11 cellular contexts compared by ENCODE assay signal in the genomic region with DNA sequence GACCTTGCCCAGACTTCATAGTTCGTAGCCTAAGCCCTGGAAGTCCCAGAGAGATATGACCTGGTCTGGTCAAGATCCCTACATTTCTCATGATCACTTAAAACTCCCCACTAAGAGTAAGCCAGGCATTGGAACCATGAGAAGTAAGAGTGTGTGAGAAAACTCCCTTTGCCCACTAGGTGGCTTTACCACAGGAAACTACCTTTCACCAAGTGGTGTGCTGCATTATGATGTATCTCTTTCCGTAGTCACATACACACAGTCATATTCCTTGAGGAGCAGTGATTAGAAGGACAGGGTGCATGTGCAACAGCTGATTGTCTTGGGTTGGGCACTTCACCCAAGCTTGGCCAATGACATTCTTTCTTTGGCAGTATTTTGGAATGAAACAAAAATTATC.
DNase-seq lines count a peak whose midpoint lies in the region; ATAC-seq and TF ChIP-seq lines count a peak whose summit lies in the region.
"Had no signal": no experiment of that assay in that cellular context is flagged by ENCODE, and none has a peak within 500 bp of the region (broad histone marks: within the 10 kb centered on the region; RNA-seq: fewer than 3 reads in every experiment).

No MANE protein-coding gene starts in this region.

- H3K9me3 Mint-ChIP-seq in MCF 10A (ENCODE audit: unreplicated experiment) = peaks cover 9% of the 10 kb centered on the region
- H3K9me3 Mint-ChIP-seq in activated T-cell treated with anti-CD3 and anti-CD28 coated beads, Interleukin-2, amount 50 U/mL, for 24 hours = peaks cover 6% of the 10 kb centered on the region

- ATAC-seq in upper lobe of right lung = no peak
- ATAC-seq: activated naive CD8-positive, alpha-beta T cell treated with anti-CD3 and anti-CD28 coated beads, Interleukin-2, amount 50 U/mL, for 24 hours had no signal

- H3K27me3 ChIP-seq in breast epithelium (no peaks in the 10 kb centered on the region), upper lobe of right lung (no peaks in the 10 kb centered on the region), esophagus squamous epithelium (no peaks in the 10 kb centered on the region)

- H2AFZ ChIP-seq in OCI-LY7 (ENCODE audit: low read length) = no peak overlapping the region

- no peak overlapping the region for H3K4me2 ChIP-seq in OCI-LY7 (ENCODE audit: low read length)

- H3K36me3 ChIP-seq in breast epithelium = no peaks in the 10 kb centered on the region
- no peaks in the 10 kb centered on the region for H3K36me3 ChIP-seq in OCI-LY7 (ENCODE audit: insufficient read depth, low read length)
- H3K36me3 ChIP-seq in upper lobe of right lung = no peaks in the 10 kb centered on the region
- no peaks in the 10 kb centered on the region for H3K36me3 ChIP-seq in esophagus squamous epithelium

- H3K27me3 Mint-ChIP-seq in MCF 10A (ENCODE audit: insufficient read depth, unreplicated experiment) = no peaks in the 10 kb centered on the region
- H3K27me3 Mint-ChIP-seq in activated T-cell treated with anti-CD3 and anti-CD28 coated beads, Interleukin-2, amount 50 U/mL, for 24 hours = no peaks in the 10 kb centered on the region
- H3K27me3 Mint-ChIP-seq: activated CD4-positive, alpha-beta memory T cell treated with anti-CD3 and anti-CD28 coated beads for 36 hours had no signal

- H3K4me1 ChIP-seq in breast epithelium = no peaks in the 10 kb centered on the region
- no peaks in the 10 kb centered on the region for H3K4me1 ChIP-seq in OCI-LY7 (ENCODE audit: insufficient read depth, low read length, poor library complexity, severe bottlenecking)
- H3K4me1 ChIP-seq in upper lobe of right lung = no peaks in the 10 kb centered on the region
- H3K4me1 ChIP-seq in esophagus squamous epithelium = no peaks in the 10 kb centered on the region

- intact Hi-C loops in MCF 10A (cut with micrococcal nuclease) (no loop called here), breast epithelium (cut with DNase I; ENCODE audit: low total_unique reads) (no loop called here), OCI-LY7 (cut with micrococcal nuclease; ENCODE audit: unreplicated experiment) (no loop called here), upper lobe of right lung (cut with DNase I) (no loop called here), esophagus squamous epithelium (cut with DNase I) (no loop called here)

- no peaks in the 10 kb centered on the region for H3K79me2 ChIP-seq in OCI-LY7 (ENCODE audit: insufficient read depth, low read depth, low read length)

- H3K9me2 ChIP-seq in OCI-LY7 (ENCODE audit: insufficient read depth, low read length) = no peaks in the 10 kb centered on the region

- WGBS in esophagus squamous epithelium, 2 donors = 71 to 78% methylated on average over 2 of the region's 2 CpGs

- TF ChIP-seq CTCF in MCF 10A (IDR thresholded peaks at IDR 0.05; ENCODE audit: unreplicated experiment) = peak; percentile 20
- peak in 1 of 3 donors; percentile 7 for TF ChIP-seq CTCF in breast epithelium (IDR thresholded peaks at IDR 0.05)
- peak; percentile 72 for TF ChIP-seq CTCF in OCI-LY7 (conservative IDR thresholded peaks at IDR 0.05; ENCODE audit: low read length)
- TF ChIP-seq CTCF in epithelial cell of proximal tubule (conservative IDR thresholded peaks at IDR 0.05; ENCODE audit: low read depth, low read length) = peak; percentile 61
- TF ChIP-seq CTCF in upper lobe of right lung (IDR thresholded peaks at IDR 0.05) = peak; percentile 19
- peak in 2 of 6 experiments; percentile 13 to 41 for TF ChIP-seq CTCF in esophagus squamous epithelium (IDR thresholded peaks at IDR 0.05)

- no peak for TF ChIP-seq POLR2A in breast epithelium (IDR thresholded peaks at IDR 0.05)
- TF ChIP-seq POLR2A in esophagus squamous epithelium (IDR thresholded peaks at IDR 0.05) = no peak

- no peak overlapping the region for H3K4me3 ChIP-seq in breast epithelium
- H3K4me3 ChIP-seq in OCI-LY7 (ENCODE audit: low read depth, low read length, poor library complexity, severe bottlenecking) = no peak overlapping the region
- no peak overlapping the region for H3K4me3 ChIP-seq in epithelial cell of proximal tubule (ENCODE audit: low read depth, low read length)
- no peak overlapping the region for H3K4me3 ChIP-seq in upper lobe of right lung
- H3K4me3 ChIP-seq in esophagus squamous epithelium = no peak overlapping the region

- CTCF ChIA-PET in MCF 10A (lab: Yijun Ruan, JAX) = no interaction called here
- CTCF ChIA-PET in OCI-LY7 (lab: Charles Lee; ENCODE audit: unreplicated experiment) = no interaction called here

- H3K27ac ChIP-seq in breast epithelium (no peak overlapping the region), OCI-LY7 (ENCODE audit: low read depth, low read length, poor library complexity, severe bottlenecking) (no peak overlapping the region), upper lobe of right lung (no peak overlapping the region), esophagus squamous epithelium (no peak overlapping the region)

- peaks cover 5% of the 10 kb centered on the region for H3K36me3 Mint-ChIP-seq in MCF 10A (ENCODE audit: insufficient read depth, unreplicated experiment)
- H3K36me3 Mint-ChIP-seq in activated T-cell treated with anti-CD3 and anti-CD28 coated beads, Interleukin-2, amount 50 U/mL, for 24 hours (ENCODE audit: low read depth) = no peaks in the 10 kb centered on the region
- H3K36me3 Mint-ChIP-seq: activated CD4-positive, alpha-beta memory T cell treated with anti-CD3 and anti-CD28 coated beads for 36 hours had no signal

- H3K4me3 Mint-ChIP-seq in MCF 10A (ENCODE audit: unreplicated experiment) = no peak overlapping the region
- H3K4me3 Mint-ChIP-seq in activated T-cell treated with anti-CD3 and anti-CD28 coated beads, Interleukin-2, amount 50 U/mL, for 24 hours = no peak overlapping the region
- H3K4me3 Mint-ChIP-seq: activated CD4-positive, alpha-beta memory T cell treated with anti-CD3 and anti-CD28 coated beads for 36 hours; activated naive CD8-positive, alpha-beta T cell treated with anti-CD3 and anti-CD28 coated beads, Interleukin-2, amount 50 U/mL, for 24 hours had no signal

- peaks cover 0 to 5% of the 10 kb centered on the region in 2 donors for H3K9me3 ChIP-seq in breast epithelium
- H3K9me3 ChIP-seq in OCI-LY7 (ENCODE audit: low read length) = no peaks in the 10 kb centered on the region
- H3K9me3 ChIP-seq in upper lobe of right lung = no peaks in the 10 kb centered on the region
- H3K9me3 ChIP-seq in esophagus squamous epithelium = no peaks in the 10 kb centered on the region

- DNase-seq in MCF 10A (ENCODE audit: unreplicated experiment) (peak; percentile 16), breast epithelium (ENCODE audit: low spot score in 2 of 2) (no peak), OCI-LY7 (ENCODE audit: low spot score) (peak; percentile 19), epithelial cell of proximal tubule (ENCODE audit: low read depth) (no peak), upper lobe of right lung (no peak), COLO668 (lab: John Stamatoyannopoulos, UW; ENCODE audit: unreplicated experiment) (no peak), esophagus squamous epithelium (lab: John Stamatoyannopoulos, UW) (no peak)
- no peak for DNase-seq in activated T-cell treated with anti-CD3 and anti-CD28 coated beads, Interleukin-2, amount 50 U/mL, for 24 hours
- DNase-seq: activated CD4-positive, alpha-beta memory T cell treated with anti-CD3 and anti-CD28 coated beads for 36 hours; activated naive CD8-positive, alpha-beta T cell treated with anti-CD3 and anti-CD28 coated beads, Interleukin-2, amount 50 U/mL, for 24 hours; stimulated activated naive CD4-positive, alpha-beta T cell had no signal

- H3K27ac Mint-ChIP-seq in MCF 10A (ENCODE audit: low read depth, unreplicated experiment) = no peak overlapping the region
- H3K27ac Mint-ChIP-seq in activated T-cell treated with anti-CD3 and anti-CD28 coated beads, Interleukin-2, amount 50 U/mL, for 24 hours = no peak overlapping the region
- H3K27ac Mint-ChIP-seq: activated CD4-positive, alpha-beta memory T cell treated with anti-CD3 and anti-CD28 coated beads for 36 hours; activated naive CD8-positive, alpha-beta T cell treated with anti-CD3 and anti-CD28 coated beads, Interleukin-2, amount 50 U/mL, for 24 hours had no signal

- POLR2A ChIA-PET in MCF 10A (lab: Yijun Ruan, JAX) = no interaction called here
- POLR2A ChIA-PET in OCI-LY7 (lab: Charles Lee) = interaction anchor here (1.0 kb wide), 1 partner anchor 33 kb away, joined by 3 read pairs; no protein-coding TSS in a partner anchor

- BruUV-seq in MCF 10A (replicated peaks; lab: Mats Ljungman, UMichigan) (no TSS peak), OCI-LY7 (replicated peaks; lab: Mats Ljungman, UMichigan) (no TSS peak)

- no peaks in the 10 kb centered on the region for H4K20me1 ChIP-seq in OCI-LY7 (ENCODE audit: insufficient read depth, low read length)

- H3K4me1 Mint-ChIP-seq in MCF 10A (ENCODE audit: insufficient read depth, unreplicated experiment) = peaks cover 5% of the 10 kb centered on the region
- no peaks in the 10 kb centered on the region for H3K4me1 Mint-ChIP-seq in activated T-cell treated with anti-CD3 and anti-CD28 coated beads, Interleukin-2, amount 50 U/mL, for 24 hours (ENCODE audit: low read depth)
- H3K4me1 Mint-ChIP-seq: activated naive CD8-positive, alpha-beta T cell treated with anti-CD3 and anti-CD28 coated beads, Interleukin-2, amount 50 U/mL, for 24 hours had no signal

Comparison
In these comparisons a context has a peak if more than half of its experiments do, and no peak if none do; other contexts are left out.
1. DNase-seq: peak in MCF 10A (single experiment) and OCI-LY7 (single experiment); none in breast epithelium (0 of 2), epithelial cell of proximal tubule (single experiment), upper lobe of right lung (single experiment), COLO668 (single experiment), esophagus squamous epithelium (single experiment) and activated T-cell treated with anti-CD3 and anti-CD28 coated beads, Interleukin-2, amount 50 U/mL, for 24 hours (single experiment).